ENCODE assay signal across 19 cellular contexts in the genomic region with DNA sequence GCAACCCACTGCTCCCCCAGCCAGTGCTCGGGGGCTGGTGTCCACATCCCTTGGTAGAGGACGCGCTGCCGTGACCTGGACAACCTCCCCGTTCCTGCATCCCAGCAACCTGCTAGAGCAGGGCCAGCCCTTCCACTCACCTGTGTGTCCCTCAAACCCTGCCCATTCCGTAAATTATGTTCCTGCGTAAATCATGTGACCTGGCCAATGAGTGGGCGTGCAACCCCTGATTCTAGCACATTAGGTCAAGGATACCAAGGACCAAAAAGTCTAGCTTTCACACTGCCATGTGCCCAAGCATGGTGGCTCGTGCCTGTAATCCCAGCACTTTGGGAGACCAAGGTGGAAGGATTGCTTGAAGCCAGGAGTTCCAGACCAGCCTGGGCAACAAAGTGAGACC. TPM values are rescaled to one million over a fixed set of nuclear protein-coding genes. Genes with fewer than 3 reads are reported as not detected.
"Had no signal": no experiment of that assay in that cellular context is flagged by ENCODE, and none has a peak within 500 bp of the region (broad histone marks: within the 10 kb centered on the region; RNA-seq: fewer than 3 reads in every experiment).

No MANE protein-coding gene starts in this region.

- H3K27me3 Mint-ChIP-seq: progenitor cell of endocrine pancreas had no signal

- H3K36me3 Mint-ChIP-seq: mesothelial cell of epicardium, WTC11 had no signal

- H3K27me3 ChIP-seq: gastrocnemius medialis, left lung, tibial nerve had no signal

- DNase-seq: effector CD4-positive, alpha-beta T cell; gastrocnemius medialis; head of caudate nucleus; left lung; nephron progenitor cell; stimulated activated CD4-positive, alpha-beta T cell treated with anti-CD3 and anti-CD28 coated beads, Interleukin-12 subunit alpha, Interleukin-12 subunit beta, amount 100 ng/mL, for 4 hours; stimulated activated CD4-positive, alpha-beta T cell treated with anti-CD3 and anti-CD28 coated beads, Interleukin-1b, Interleukin-23, amount 100 ng/mL, for 48 hours; stimulated activated CD8-positive, alpha-beta memory T cell treated with anti-CD3 and anti-CD28 coated beads, Interleukin-4, amount 100 ng/mL, for 48 hours; stimulated activated naive CD4-positive, alpha-beta T cell; SW 1271 had no signal

- H3K9me3 Mint-ChIP-seq: mesothelial cell of epicardium; nephron progenitor cell; T-helper 2 cell treated with Interferon-gamma antibody and Interleukin-4, amounts not matched to agents 5 μg/mL and 100 μg/mL, for 36 hours; WTC11 had no signal

- H3K9me3 ChIP-seq: gastrocnemius medialis, left lung, tibial nerve had no signal

- H3K27ac Mint-ChIP-seq: mesothelial cell of epicardium, nephron progenitor cell, progenitor cell of endocrine pancreas, WTC11 had no signal

- ATAC-seq: gastrocnemius medialis, left lung, WTC11 had no signal

- H3K4me3 Mint-ChIP-seq: mesothelial cell of epicardium; nephron progenitor cell; T-helper 2 cell treated with Interferon-gamma antibody and Interleukin-4, amounts not matched to agents 5 μg/mL and 100 μg/mL, for 36 hours; WTC11 had no signal

- H3K4me3 ChIP-seq: gastrocnemius medialis, left lung, tibial nerve had no signal

RNA-seq across cellular contexts. Expression of gene CD5, which starts 25.7 kb away (rescaled TPM):
- total RNA-seq: bronchial epithelial cell, cerebellum, kidney epithelial cell, lung microvascular endothelial cell, mesothelial cell of epicardium, progenitor cell of endocrine pancreas had no signal
